8 cellular contexts compared by ENCODE assay signal in the genomic region with DNA sequence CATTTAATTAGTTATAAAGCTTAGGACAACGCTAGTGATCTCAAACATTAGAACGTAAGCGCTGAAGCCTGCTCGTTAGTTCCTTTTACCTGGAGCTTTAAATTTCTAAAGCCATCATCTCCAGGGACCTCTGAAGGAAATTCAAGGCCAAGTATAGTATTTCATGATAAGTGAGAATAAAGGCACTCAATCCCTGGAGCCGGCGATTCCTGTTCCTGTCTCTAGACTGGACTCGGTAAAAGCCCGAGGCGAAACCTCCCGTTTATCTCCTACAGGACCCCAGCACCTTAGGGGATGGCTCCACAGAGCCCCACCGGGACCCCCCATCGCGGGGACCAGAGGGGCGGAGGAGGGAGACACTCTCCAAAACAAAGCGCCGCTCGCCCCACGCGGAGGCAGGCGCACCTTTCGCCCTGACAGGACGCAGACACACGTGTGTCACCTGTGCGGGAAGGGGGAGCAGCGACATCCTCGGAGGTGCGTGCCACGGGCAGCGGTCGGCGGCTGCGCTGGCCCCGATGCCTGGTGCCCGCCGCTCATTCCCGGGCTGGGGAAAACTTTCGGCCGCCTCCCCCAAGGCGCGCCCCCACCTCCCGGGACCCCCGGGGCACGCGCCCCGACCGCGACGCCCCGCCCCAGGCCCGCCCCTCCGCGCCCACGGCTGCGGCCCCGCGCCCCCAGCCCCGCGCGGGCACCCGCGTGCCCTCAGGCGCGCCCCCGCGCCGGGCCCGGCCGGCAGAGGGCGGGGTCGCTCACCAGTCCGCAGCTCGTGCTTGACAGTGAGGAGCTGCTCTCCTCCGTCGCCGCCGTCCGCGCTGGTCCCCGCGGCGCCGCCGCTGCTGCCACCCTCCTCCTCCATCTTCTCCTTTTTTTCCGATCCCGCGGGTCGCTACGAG. TPM values are rescaled to one million over a fixed set of nuclear protein-coding genes. Genes with fewer than 3 reads are reported as not detected.
DNase-seq lines count a peak whose midpoint lies in the region; ATAC-seq and TF ChIP-seq lines count a peak whose summit lies in the region.

No MANE protein-coding gene starts in this region.

- H3K4me3 ChIP-seq in ACC112 (ENCODE audit: low read depth, low read length), result peak overlapping the region; percentile 98
- peak overlapping the region; percentile 74 for H3K4me3 ChIP-seq in effector memory CD4-positive, alpha-beta T cell (ENCODE audit: insufficient read depth, low read depth, low read length, poor library complexity, severe bottlenecking)

- peak; percentile 15 for ATAC-seq in GM18519 (IDR thresholded peaks at IDR 0.05; ENCODE audit: low FRiP score, unreplicated experiment)
- peak; percentile 19 for ATAC-seq in HG03103 (IDR thresholded peaks at IDR 0.05; ENCODE audit: low read depth, unreplicated experiment)

- no peaks in the 10 kb centered on the region for H3K27me3 ChIP-seq in ACC112 (ENCODE audit: insufficient read depth, low read length)
- H3K27me3 ChIP-seq in effector memory CD4-positive, alpha-beta T cell (replicated peaks; ENCODE audit: control insufficient read depth, insufficient read depth, low read length, poor library complexity, severe bottlenecking), result no peaks in the 10 kb centered on the region

- H3K36me3 ChIP-seq in ACC112 (ENCODE audit: insufficient read depth, low read length), result no peaks in the 10 kb centered on the region
- H3K36me3 ChIP-seq in effector memory CD4-positive, alpha-beta T cell (ENCODE audit: control insufficient read depth, insufficient read depth, low read length), result no peaks in the 10 kb centered on the region

- peak overlapping the region; percentile 87 for H3K27ac ChIP-seq in ACC112 (ENCODE audit: low read depth, low read length)
- H3K27ac ChIP-seq in effector memory CD4-positive, alpha-beta T cell (ENCODE audit: insufficient read depth, low read length, poor library complexity, severe bottlenecking), result peak overlapping the region; percentile 89

- no peaks in the 10 kb centered on the region for H3K9me3 Mint-ChIP-seq in mesothelial cell of epicardium

- DNase-seq in NCI-H524 (lab: John Stamatoyannopoulos, UW) (peak; percentile 86 to 90), mesothelial cell of epicardium (ENCODE audit: low spot score in 2 of 2, unreplicated experiment in 2 of 2) (peak; percentile 39 to 62)
- DNase-seq in activated CD8-positive, alpha-beta memory T cell treated with anti-CD3 and anti-CD28 coated beads for 4 hours (ENCODE audit: low read depth in 2 of 2), result peak; percentile 31 to 36
- peak; percentile 47 to 58 (median 50) for DNase-seq in effector memory CD4-positive, alpha-beta T cell
- peak; percentile 36 for DNase-seq in stimulated activated CD8-positive, alpha-beta memory T cell treated with anti-CD3 and anti-CD28 coated beads, Interleukin-4, amount 100 ng/mL, for 24 hours (ENCODE audit: low read depth)

- no peaks in the 10 kb centered on the region for H3K79me2 ChIP-seq in ACC112 (ENCODE audit: control insufficient read depth, insufficient read depth, low read length, unreplicated experiment)

- no peaks in the 10 kb centered on the region for H3K27me3 Mint-ChIP-seq in mesothelial cell of epicardium (ENCODE audit: low read depth)

- H3K36me3 Mint-ChIP-seq in mesothelial cell of epicardium, result no peaks in the 10 kb centered on the region

- peak overlapping the region; percentile 75 for H3K4me3 Mint-ChIP-seq in mesothelial cell of epicardium

- no peak for TF ChIP-seq CTCF in mesothelial cell of epicardium (IDR thresholded peaks at IDR 0.05; ENCODE audit: unreplicated experiment)

- H3K9me3 ChIP-seq in effector memory CD4-positive, alpha-beta T cell (ENCODE audit: control insufficient read depth, low read length), result no peaks in the 10 kb centered on the region

- H3K4me1 Mint-ChIP-seq in mesothelial cell of epicardium, result peaks cover 15% of the 10 kb centered on the region

- H2AFZ ChIP-seq in ACC112 (ENCODE audit: low read length, unreplicated experiment), result peak overlapping the region; percentile 98

- peaks cover 8% of the 10 kb centered on the region for H3K4me1 ChIP-seq in ACC112 (ENCODE audit: control insufficient read depth, insufficient read depth, low read length, unreplicated experiment)
- peaks cover 30% of the 10 kb centered on the region for H3K4me1 ChIP-seq in effector memory CD4-positive, alpha-beta T cell (ENCODE audit: control insufficient read depth, insufficient read depth, low read length, poor library complexity, severe bottlenecking)

- peak overlapping the region; percentile 79 for H3K27ac Mint-ChIP-seq in mesothelial cell of epicardium

RNA-seq across cellular contexts. Expression of a gene that starts 0.6 kb away (rescaled TPM):
- 11.0 to 12.8 TPM (median 11.8 TPM) in 3 replicates for total RNA-seq in mesothelial cell of epicardium

RNA-seq across cellular contexts. Expression of a gene that starts 54.0 kb away (rescaled TPM):
- total RNA-seq in mesothelial cell of epicardium, result 59.2 to 64.1 TPM (median 62.8 TPM) in 3 replicates

Comparison
In these comparisons a context has a peak if more than half of its experiments do, and no peak if none do; other contexts are left out.
1. Peak in every context shown above with its lines: DNase-seq, ATAC-seq, H3K4me3 ChIP-seq and H3K27ac ChIP-seq.
2. DNase-seq: peak in every context shown above with its lines; median percentile 88 in NCI-H524; 50 in mesothelial cell of epicardium; 50 in effector memory CD4-positive, alpha-beta T cell; 36 in stimulated activated CD8-positive, alpha-beta memory T cell treated with anti-CD3 and anti-CD28 coated beads, Interleukin-4, amount 100 ng/mL, for 24 hours; 34 in activated CD8-positive, alpha-beta memory T cell treated with anti-CD3 and anti-CD28 coated beads for 4 hours.